ENCODE assay signal across 10 cellular contexts in genomic region chr6:107786709-107787588, GRCh38. TPM values are rescaled to one million over a fixed set of nuclear protein-coding genes. Genes with fewer than 3 reads are reported as not detected.
DNase-seq lines count a peak whose midpoint lies in the region; ATAC-seq and TF ChIP-seq lines count a peak whose summit lies in the region.
"Had no signal": no experiment of that assay in that cellular context is flagged by ENCODE, and none has a peak within 500 bp of the region (broad histone marks: within the 10 kb centered on the region; RNA-seq: fewer than 3 reads in every experiment).

No MANE protein-coding gene starts in this region.

- H3K36me3 Mint-ChIP-seq in activated T-cell treated with anti-CD3 and anti-CD28 coated beads, Interleukin-2, amount 50 U/mL, for 24 hours (ENCODE audit: low read depth), result no peaks in the 10 kb centered on the region
- H3K36me3 Mint-ChIP-seq in activated CD8-positive, alpha-beta T cell treated with anti-CD3 and anti-CD28 coated beads, Interleukin-2, amount 10 ng/mL, durations not matched to agents 7 days and 5 days (ENCODE audit: low read depth), result peaks cover 13% of the 10 kb centered on the region
- no peaks in the 10 kb centered on the region for H3K36me3 Mint-ChIP-seq in stimulated activated naive B cell treated with anti-CD40 and anti-IgM and Interleukin-4, amounts not matched to agents 10 μg/mL and 1 μg/mL and 100 μg/mL, for 72 hours

- H3K27ac ChIP-seq in foreskin keratinocyte, result no peak overlapping the region
- H3K27ac ChIP-seq: C4-2B had no signal

- H3K27ac Mint-ChIP-seq in activated T-cell treated with anti-CD3 and anti-CD28 coated beads, Interleukin-2, amount 50 U/mL, for 24 hours, result peak overlapping the region; percentile 79
- H3K27ac Mint-ChIP-seq in activated CD8-positive, alpha-beta T cell treated with anti-CD3 and anti-CD28 coated beads, Interleukin-2, amount 10 ng/mL, durations not matched to agents 7 days and 5 days, result peak overlapping the region; percentile 91
- peak overlapping the region; percentile 47 for H3K27ac Mint-ChIP-seq in stimulated activated naive B cell treated with anti-CD40 and anti-IgM and Interleukin-4, amounts not matched to agents 10 μg/mL and 1 μg/mL and 100 μg/mL, for 72 hours

- ATAC-seq in HG03159 (IDR thresholded peaks at IDR 0.05; ENCODE audit: unreplicated experiment) (peak; percentile 84), foreskin keratinocyte (no peak)
- peak; percentile 81 for ATAC-seq in activated CD8-positive, alpha-beta T cell treated with anti-CD3 and anti-CD28 coated beads, Interleukin-2, amount 10 ng/mL, durations not matched to agents 7 days and 5 days
- peak; percentile 79 to 83 for ATAC-seq in stimulated activated naive B cell treated with anti-CD40 and anti-IgM and Interleukin-4, amounts not matched to agents 10 μg/mL and 1 μg/mL and 100 μg/mL, for 72 hours (replicated peaks)

- POLR2A ChIA-PET in activated CD8-positive, alpha-beta T cell treated with anti-CD3 and anti-CD28 coated beads, Interleukin-2, amount 10 ng/mL, durations not matched to agents 7 days and 5 days (lab: Charles Lee), result interaction anchor here (0.9 to 4.1 kb wide), 6 partner anchors 19 to 62 kb away, joined by 3 to 58 read pairs (median 4); partner anchors contain the start of gene SCML4

- peaks cover 81% of the 10 kb centered on the region for H3K4me1 Mint-ChIP-seq in activated T-cell treated with anti-CD3 and anti-CD28 coated beads, Interleukin-2, amount 50 U/mL, for 24 hours (ENCODE audit: low read depth)
- peaks cover 67% of the 10 kb centered on the region for H3K4me1 Mint-ChIP-seq in activated CD8-positive, alpha-beta T cell treated with anti-CD3 and anti-CD28 coated beads, Interleukin-2, amount 10 ng/mL, durations not matched to agents 7 days and 5 days (ENCODE audit: low read depth)
- peaks cover 47 to 76% of the 10 kb centered on the region in 2 donors for H3K4me1 Mint-ChIP-seq in stimulated activated naive B cell treated with anti-CD40 and anti-IgM and Interleukin-4, amounts not matched to agents 10 μg/mL and 1 μg/mL and 100 μg/mL, for 72 hours

- H3K27me3 Mint-ChIP-seq in activated T-cell treated with anti-CD3 and anti-CD28 coated beads, Interleukin-2, amount 50 U/mL, for 24 hours, result no peaks in the 10 kb centered on the region
- H3K27me3 Mint-ChIP-seq in activated CD8-positive, alpha-beta T cell treated with anti-CD3 and anti-CD28 coated beads, Interleukin-2, amount 10 ng/mL, durations not matched to agents 7 days and 5 days (ENCODE audit: low read depth), result no peaks in the 10 kb centered on the region
- H3K27me3 Mint-ChIP-seq in stimulated activated naive B cell treated with anti-CD40 and anti-IgM and Interleukin-4, amounts not matched to agents 10 μg/mL and 1 μg/mL and 100 μg/mL, for 72 hours, result no peaks in the 10 kb centered on the region

- no peaks in the 10 kb centered on the region for H3K4me1 ChIP-seq in foreskin keratinocyte

- H3K4me3 Mint-ChIP-seq in activated T-cell treated with anti-CD3 and anti-CD28 coated beads, Interleukin-2, amount 50 U/mL, for 24 hours, result peak overlapping the region; percentile 63
- peak overlapping the region; percentile 69 for H3K4me3 Mint-ChIP-seq in activated CD8-positive, alpha-beta T cell treated with anti-CD3 and anti-CD28 coated beads, Interleukin-2, amount 10 ng/mL, durations not matched to agents 7 days and 5 days
- peak overlapping the region; percentile 53 to 61 for H3K4me3 Mint-ChIP-seq in stimulated activated naive B cell treated with anti-CD40 and anti-IgM and Interleukin-4, amounts not matched to agents 10 μg/mL and 1 μg/mL and 100 μg/mL, for 72 hours

- DNase-seq in activated T-cell treated with anti-CD3 and anti-CD28 coated beads, Interleukin-2, amount 50 U/mL, for 24 hours, result no peak
- no peak for DNase-seq in activated T-cell treated with anti-CD3 and anti-CD28 coated beads, Interleukin-2, amount 50 U/mL, for 48 hours
- DNase-seq in activated CD8-positive, alpha-beta T cell treated with anti-CD3 and anti-CD28 coated beads, Interleukin-2, amount 10 ng/mL, durations not matched to agents 7 days and 5 days, result peak; percentile 70
- no peak for DNase-seq in stimulated activated naive B cell treated with anti-CD40 and anti-IgM and Interleukin-4, amounts not matched to agents 10 μg/mL and 1 μg/mL and 100 μg/mL, for 72 hours
- DNase-seq in NCI-H1930 (lab: John Stamatoyannopoulos, UW) (no peak), foreskin keratinocyte (no peak)
- no peak for DNase-seq in activated CD4-positive, CD25-positive, alpha-beta regulatory T cell treated with anti-CD3 and anti-CD28 coated beads, Interleukin-2, amount 50 U/mL, for 72 hours

- H3K9me3 Mint-ChIP-seq in activated T-cell treated with anti-CD3 and anti-CD28 coated beads, Interleukin-2, amount 50 U/mL, for 24 hours, result no peaks in the 10 kb centered on the region
- no peaks in the 10 kb centered on the region for H3K9me3 Mint-ChIP-seq in activated CD8-positive, alpha-beta T cell treated with anti-CD3 and anti-CD28 coated beads, Interleukin-2, amount 10 ng/mL, durations not matched to agents 7 days and 5 days (ENCODE audit: insufficient read depth)
- no peaks in the 10 kb centered on the region for H3K9me3 Mint-ChIP-seq in stimulated activated naive B cell treated with anti-CD40 and anti-IgM and Interleukin-4, amounts not matched to agents 10 μg/mL and 1 μg/mL and 100 μg/mL, for 72 hours

- no peak for TF ChIP-seq CTCF in foreskin keratinocyte (conservative IDR thresholded peaks at IDR 0.05)

- CTCF ChIA-PET in activated CD8-positive, alpha-beta T cell treated with anti-CD3 and anti-CD28 coated beads, Interleukin-2, amount 10 ng/mL, durations not matched to agents 7 days and 5 days (lab: Charles Lee), result interaction anchor here (0.7 to 7.2 kb wide), 16 partner anchors 9 to 112 kb away, joined by 3 to 46 read pairs (median 5); partner anchors contain the start of gene SCML4

- H3K27me3 ChIP-seq in foreskin keratinocyte, result peaks cover 56% of the 10 kb centered on the region

RNA-seq across cellular contexts. Expression of gene SCML4, which starts 37.2 kb away (rescaled TPM):
- total RNA-seq in activated CD8-positive, alpha-beta T cell treated with anti-CD3 and anti-CD28 coated beads, Interleukin-2, amount 10 ng/mL, durations not matched to agents 7 days and 5 days, result 10 to 100 TPM; 27.4 to 31.8 TPM
- not detected in 2 replicates for total RNA-seq in foreskin keratinocyte
- polyA plus RNA-seq in foreskin keratinocyte, result not detected in 2 replicates
- total RNA-seq: pulmonary artery endothelial cell had no signal

Comparison
In these comparisons a context has a peak if more than half of its experiments do, and no peak if none do; other contexts are left out.
1. RNA of gene SCML4, which starts 37.2 kb away (total RNA-seq): 27.4 to 31.8 TPM in activated CD8-positive, alpha-beta T cell treated with anti-CD3 and anti-CD28 coated beads, Interleukin-2, amount 10 ng/mL, durations not matched to agents 7 days and 5 days; not detected in foreskin keratinocyte; every median in the first group is over 10 times any median in the second.
2. Peak in every context shown above with its lines, with median percentiles within 50 percentile points of each other: H3K27ac Mint-ChIP-seq and H3K4me3 Mint-ChIP-seq.